Comparison of ENCODE assay signal across 17 cellular contexts in genomic region chr5:79111387-79111959, GRCh38. TPM values are rescaled to one million over a fixed set of nuclear protein-coding genes. Genes with fewer than 3 reads are reported as not detected.
DNase-seq lines count a peak whose midpoint lies in the region; ATAC-seq and TF ChIP-seq lines count a peak whose summit lies in the region.
"Had no signal": no experiment of that assay in that cellular context is flagged by ENCODE, and none has a peak within 500 bp of the region (broad histone marks: within the 10 kb centered on the region; RNA-seq: fewer than 3 reads in every experiment).

Gene BHMT, plus strand, starts transcription at chr5:79111809. Its CDS starts 77 bp downstream, at chr5:79111886.

- H3K79me2 ChIP-seq in H9 (ENCODE audit: insufficient read depth, low read length), result no peaks in the 10 kb centered on the region

- TF ChIP-seq POLR2A in transverse colon (IDR thresholded peaks at IDR 0.05), result no peak

- no peak for TF ChIP-seq EP300 in transverse colon (IDR thresholded peaks at IDR 0.05; ENCODE audit: low read depth)

- H3K23me2 ChIP-seq in H9 (ENCODE audit: insufficient read length, low read depth, low read length, poor library complexity, severe bottlenecking), result peaks cover 11% of the 10 kb centered on the region

- H3K36me3 ChIP-seq in ectodermal cell (ENCODE audit: control insufficient read depth, insufficient read depth, low read length) (no peaks in the 10 kb centered on the region), transverse colon (no peaks in the 10 kb centered on the region)
- H3K36me3 ChIP-seq: breast epithelium, thoracic aorta had no signal

- H4K91ac ChIP-seq in H9 (ENCODE audit: insufficient read length, low read depth, low read length), result no peak within 1 kb of the TSS

- no peak within 1 kb of the TSS for H2BK20ac ChIP-seq in H9 (ENCODE audit: low read depth, low read length, poor library complexity, severe bottlenecking)

- no peak within 1 kb of the TSS for H3T11ph ChIP-seq in H9 (ENCODE audit: low read length)

- H4K8ac ChIP-seq in H9 (replicated peaks; ENCODE audit: insufficient read length, low read depth, low read length), result no peak within 1 kb of the TSS

- H3K4me1 Mint-ChIP-seq in H9 (peaks cover 7 to 9% of the 10 kb centered on the region in 2 experiments), progenitor cell of endocrine pancreas (ENCODE audit: low read depth) (peaks cover 12% of the 10 kb centered on the region)

- peak within 1 kb of the TSS; percentile 49 for H3K4me2 ChIP-seq in H9 (ENCODE audit: insufficient read depth, insufficient read length, low read length)

- WGBS in H9 (ENCODE audit: extremely low coverage, insufficient read length, low lambda C conversion rate), result no CpG with 5 or more reads among the region's 32 CpGs
- WGBS in ectodermal cell, 2 experiments, result 20 to 21% methylated on average over 32 of the region's 32 CpGs
- WGBS in transverse colon (ENCODE audit: low coverage in 1 of 2), 2 donors, result 53% methylated on average over 25 of the region's 32 CpGs; no CpG with 5 or more reads in 1 of the 2 donors

- H2BK5ac ChIP-seq in H9 (ENCODE audit: insufficient read length, low read length), result no peak within 1 kb of the TSS

- H4K5ac ChIP-seq in H9 (ENCODE audit: insufficient read length, low read depth, low read length), result no peak within 1 kb of the TSS

- H3K4me1 ChIP-seq in H9 (ENCODE audit: insufficient read depth, low read length), result no peaks in the 10 kb centered on the region; the same call in none of the 2 replicates
- H3K4me1 ChIP-seq in ectodermal cell (ENCODE audit: control insufficient read depth, insufficient read depth, low read length), result no peaks in the 10 kb centered on the region
- H3K4me1 ChIP-seq in transverse colon, result peaks cover 0 to 15% (median 8%) of the 10 kb centered on the region in 4 donors
- H3K4me1 ChIP-seq: breast epithelium had no signal

- H3K36me3 Mint-ChIP-seq in H9 (ENCODE audit: insufficient read depth in 1 of 3, low read depth in 3 of 3) (no peaks in the 10 kb centered on the region), progenitor cell of endocrine pancreas (ENCODE audit: insufficient read depth) (no peaks in the 10 kb centered on the region)

- H3K18ac ChIP-seq in H9 (ENCODE audit: insufficient read length, low read depth, low read length), result no peak within 1 kb of the TSS

- H3K27ac Mint-ChIP-seq in H9, result no peak within 1 kb of the TSS
- no peak within 1 kb of the TSS for H3K27ac Mint-ChIP-seq in progenitor cell of endocrine pancreas

- H3K79me1 ChIP-seq in H9 (ENCODE audit: insufficient read depth, low read depth, low read length, poor library complexity, severe bottlenecking), result no peaks in the 10 kb centered on the region

- H3K56ac ChIP-seq in H9 (ENCODE audit: insufficient read length, low read depth, low read length), result no peak within 1 kb of the TSS

- H3K27me3 ChIP-seq in H9 (ENCODE audit: insufficient read depth, low read length), result peaks cover 13% of the 10 kb centered on the region; the same call in 1 of the 2 replicates
- H3K27me3 ChIP-seq in ectodermal cell (ENCODE audit: control insufficient read depth, insufficient read depth, low read length, poor library complexity, severe bottlenecking), result peaks cover 52% of the 10 kb centered on the region
- H3K27me3 ChIP-seq in transverse colon, result peaks cover 56% of the 10 kb centered on the region

- no peak within 1 kb of the TSS for H2AK5ac ChIP-seq in H9 (ENCODE audit: insufficient read length, low read length)

- H3K23ac ChIP-seq in H9 (ENCODE audit: insufficient read length, low read depth, low read length), result no peak within 1 kb of the TSS

- H2BK12ac ChIP-seq in H9 (ENCODE audit: insufficient read length, low read depth, low read length), result no peak within 1 kb of the TSS

- no peak within 1 kb of the TSS for H2AFZ ChIP-seq in H9 (ENCODE audit: low read length)

- H3K9ac ChIP-seq in H9 (ENCODE audit: extremely low read depth, insufficient read length, low read length), result no peak within 1 kb of the TSS

- TF ChIP-seq CTCF in H9 (conservative IDR thresholded peaks at IDR 0.05) (no peak), progenitor cell of endocrine pancreas (IDR thresholded peaks at IDR 0.05; ENCODE audit: unreplicated experiment) (no peak), transverse colon (IDR thresholded peaks at IDR 0.05) (no peak)

- in situ Hi-C loops in transverse colon (cut with MboI; ENCODE audit: low pct_ligation_motif_present in 1 of 4, low pct_unique_long_range_greater_than_20kb in 1 of 4, low sequenced_read_pairs in 3 of 4), result no loop called here

- H3K27ac ChIP-seq in H9 (ENCODE audit: insufficient read length, low read depth, low read length) (no peak within 1 kb of the TSS), ectodermal cell (ENCODE audit: insufficient read depth, low read depth, low read length, poor library complexity, severe bottlenecking) (no peak within 1 kb of the TSS), transverse colon (no peak within 1 kb of the TSS)
- H3K27ac ChIP-seq: breast epithelium, C4-2B, thoracic aorta, VCaP had no signal

- no peak within 1 kb of the TSS for H3K4ac ChIP-seq in H9 (ENCODE audit: low read depth, low read length)

- intact Hi-C loops in left colon (cut with DNase I, micrococcal nuclease) (no loop called here), transverse colon (cut with DNase I; ENCODE audit: low total_unique reads) (no loop called here)

- H3K27me3 Mint-ChIP-seq in H9 (ENCODE audit: low read depth), result peaks cover 54% of the 10 kb centered on the region
- H3K27me3 Mint-ChIP-seq in progenitor cell of endocrine pancreas, result peaks cover 59% of the 10 kb centered on the region

- no peaks in the 10 kb centered on the region for H3K9me3 ChIP-seq in H9 (ENCODE audit: control insufficient read depth, low read depth, low read length)
- no peaks in the 10 kb centered on the region for H3K9me3 ChIP-seq in ectodermal cell (ENCODE audit: control insufficient read depth, low read length)
- no peaks in the 10 kb centered on the region for H3K9me3 ChIP-seq in transverse colon
- H3K9me3 ChIP-seq: breast epithelium, thoracic aorta had no signal

- H3K9me3 Mint-ChIP-seq in H9 (no peaks in the 10 kb centered on the region), progenitor cell of endocrine pancreas (ENCODE audit: low read depth) (no peaks in the 10 kb centered on the region)

- no peaks in the 10 kb centered on the region for H4K20me1 ChIP-seq in H9 (ENCODE audit: control insufficient read depth, insufficient read depth, insufficient read length)

- H3K4me3 Mint-ChIP-seq in H9 (peak within 1 kb of the TSS; percentile 70 to 88), progenitor cell of endocrine pancreas (ENCODE audit: low read depth) (peak within 1 kb of the TSS; percentile 53)

- no peak within 1 kb of the TSS for H3K14ac ChIP-seq in H9 (ENCODE audit: insufficient read depth, low read length)

- H2BK120ac ChIP-seq in H9 (ENCODE audit: low read depth, low read length, poor library complexity, severe bottlenecking), result no peak within 1 kb of the TSS

- peak within 1 kb of the TSS; percentile 31 for H3K4me3 ChIP-seq in ectodermal cell (ENCODE audit: insufficient read depth, low read depth, low read length)
- no peak within 1 kb of the TSS for H3K4me3 ChIP-seq in transverse colon
- H3K4me3 ChIP-seq: breast epithelium, thoracic aorta had no signal

- peak; percentile 61 for DNase-seq in H9
- no peak for DNase-seq in left colon
- DNase-seq in progenitor cell of endocrine pancreas (ENCODE audit: low spot score, unreplicated experiment), result no peak
- no peak for DNase-seq in SKM-1 treated with dmso at 0.1 percent for 144 hours (lab: John Stamatoyannopoulos, UW; ENCODE audit: unreplicated experiment)
- no peak for DNase-seq in NCI-H2081 (lab: John Stamatoyannopoulos, UW)
- DNase-seq in stimulated activated CD8-positive, alpha-beta memory T cell treated with anti-CD3 and anti-CD28 coated beads, Interleukin-4, amount 100 ng/mL, for 48 hours, result no peak
- no peak for DNase-seq in transverse colon
- DNase-seq: Karpas-422, midbrain, NCI-H1417 had no signal

- peak; percentile 51 for ATAC-seq in left colon

- no peak within 1 kb of the TSS; the same call in 1 of the 2 replicates for H2BK15ac ChIP-seq in H9 (ENCODE audit: low read depth, low read length)

RNA-seq across cellular contexts. Expression of gene BHMT, which starts in this region (rescaled TPM):
- total RNA-seq in H9 (2021) (0.72 and 1.4 TPM in 2 replicates), left colon (under 1 TPM in 1 of 2 donors, not detected in 1; 0.28 TPM), progenitor cell of endocrine pancreas (1.2 and 1.4 TPM in 2 replicates), transverse colon (not detected)
- polyA plus RNA-seq in ectodermal cell (2013, experiment 1 of 4), result 0.67 TPM
- 1.9 TPM for polyA plus RNA-seq in ectodermal cell (2013, experiment 2 of 4)
- 0.53 TPM for polyA plus RNA-seq in ectodermal cell (2013, experiment 3 of 4)
- polyA plus RNA-seq in ectodermal cell (2013, experiment 4 of 4), result 0.65 TPM
- total RNA-seq: glomerular endothelial cell, NCI-H460 had no signal

Comparison
In these comparisons a context has a peak if more than half of its experiments do, and no peak if none do; other contexts are left out.
1. Peak in ATAC-seq in left colon; RNA of the gene not detected or under 1 TPM.